Comparison of ENCODE assay signal across 1 cellular context in genomic region chr22:24758164-24758799, GRCh38.
A peak's percentile ranks its signal among the peaks of the same experiment; 100 is the strongest.
TF ChIP-seq lines count a peak whose summit lies in the region.

No MANE protein-coding gene starts in this region.

TF ChIP-seq in K562, 482 proteins besides CTCF, POLR2A, EP300 and RAD21 (continued from another document):
- TF ChIP-seq ZNF146 (CRISPR knock-in tag; IDR thresholded peaks at IDR 0.05; ENCODE audit: unreplicated experiment) = no peak
- TF ChIP-seq, protein P1, sequence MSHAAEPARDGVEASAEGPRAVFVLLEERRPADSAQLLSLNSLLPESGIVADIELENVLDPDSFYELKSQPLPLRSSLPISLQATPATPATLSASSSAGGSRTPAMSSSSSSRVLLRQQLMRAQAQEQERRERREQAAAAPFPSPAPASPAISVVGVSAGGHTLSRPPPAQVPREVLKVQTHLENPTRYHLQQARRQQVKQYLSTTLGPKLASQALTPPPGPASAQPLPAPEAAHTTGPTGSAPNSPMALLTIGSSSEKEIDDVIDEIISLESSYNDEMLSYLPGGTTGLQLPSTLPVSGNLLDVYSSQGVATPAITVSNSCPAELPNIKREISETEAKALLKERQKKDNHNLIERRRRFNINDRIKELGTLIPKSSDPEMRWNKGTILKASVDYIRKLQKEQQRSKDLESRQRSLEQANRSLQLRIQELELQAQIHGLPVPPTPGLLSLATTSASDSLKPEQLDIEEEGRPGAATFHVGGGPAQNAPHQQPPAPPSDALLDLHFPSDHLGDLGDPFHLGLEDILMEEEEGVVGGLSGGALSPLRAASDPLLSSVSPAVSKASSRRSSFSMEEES (CRISPR knock-in tag; IDR thresholded peaks at IDR 0.05) = no peak
- no peak for TF ChIP-seq DACH1 (IDR thresholded peaks at IDR 0.05; ENCODE audit: partially characterized antibody)
- TF ChIP-seq CC2D1A (IDR thresholded peaks at IDR 0.05) = 0 out of 2 replicates have a peak, but pooled peaks have one; percentile 66
- no peak for TF ChIP-seq HSF4 (CRISPR knock-in tag; IDR thresholded peaks at IDR 0.05; ENCODE audit: borderline replicate concordance)
- TF ChIP-seq, protein P2, sequence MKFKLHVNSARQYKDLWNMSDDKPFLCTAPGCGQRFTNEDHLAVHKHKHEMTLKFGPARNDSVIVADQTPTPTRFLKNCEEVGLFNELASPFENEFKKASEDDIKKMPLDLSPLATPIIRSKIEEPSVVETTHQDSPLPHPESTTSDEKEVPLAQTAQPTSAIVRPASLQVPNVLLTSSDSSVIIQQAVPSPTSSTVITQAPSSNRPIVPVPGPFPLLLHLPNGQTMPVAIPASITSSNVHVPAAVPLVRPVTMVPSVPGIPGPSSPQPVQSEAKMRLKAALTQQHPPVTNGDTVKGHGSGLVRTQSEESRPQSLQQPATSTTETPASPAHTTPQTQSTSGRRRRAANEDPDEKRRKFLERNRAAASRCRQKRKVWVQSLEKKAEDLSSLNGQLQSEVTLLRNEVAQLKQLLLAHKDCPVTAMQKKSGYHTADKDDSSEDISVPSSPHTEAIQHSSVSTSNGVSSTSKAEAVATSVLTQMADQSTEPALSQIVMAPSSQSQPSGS (CRISPR knock-in tag; IDR thresholded peaks at IDR 0.05) = no peak
- TF ChIP-seq, protein P3, sequence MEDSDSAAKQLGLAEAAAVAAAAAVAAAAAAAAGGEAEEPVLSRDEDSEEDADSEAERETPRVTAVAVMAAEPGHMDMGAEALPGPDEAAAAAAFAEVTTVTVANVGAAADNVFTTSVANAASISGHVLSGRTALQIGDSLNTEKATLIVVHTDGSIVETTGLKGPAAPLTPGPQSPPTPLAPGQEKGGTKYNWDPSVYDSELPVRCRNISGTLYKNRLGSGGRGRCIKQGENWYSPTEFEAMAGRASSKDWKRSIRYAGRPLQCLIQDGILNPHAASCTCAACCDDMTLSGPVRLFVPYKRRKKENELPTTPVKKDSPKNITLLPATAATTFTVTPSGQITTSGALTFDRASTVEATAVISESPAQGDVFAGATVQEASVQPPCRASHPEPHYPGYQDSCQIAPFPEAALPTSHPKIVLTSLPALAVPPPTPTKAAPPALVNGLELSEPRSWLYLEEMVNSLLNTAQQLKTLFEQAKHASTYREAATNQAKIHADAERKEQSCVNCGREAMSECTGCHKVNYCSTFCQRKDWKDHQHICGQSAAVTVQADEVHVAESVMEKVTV (CRISPR knock-in tag; IDR thresholded peaks at IDR 0.05) = peak; percentile 78
- peak; percentile 71 for TF ChIP-seq ZNF592 (IDR thresholded peaks at IDR 0.05)
- TF ChIP-seq FOXM1 (IDR thresholded peaks at IDR 0.05; ENCODE audit: low read depth) = no peak
- TF ChIP-seq FOXM1 (CRISPR knock-in tag; IDR thresholded peaks at IDR 0.05; ENCODE audit: low read depth) = no peak
- no peak for TF ChIP-seq ZNF518B (CRISPR knock-in tag; IDR thresholded peaks at IDR 0.05)
- TF ChIP-seq SIX5 (IDR thresholded peaks at IDR 0.05; ENCODE audit: borderline replicate concordance in 1 of 2, insufficient read depth in 1 of 2, low read depth in 1 of 2, low read length in 2 of 2) = no peak
- no peak for TF ChIP-seq PTTG1 (tag; IDR thresholded peaks at IDR 0.05; ENCODE audit: low read depth)
- no peak for TF ChIP-seq MXI1 (IDR thresholded peaks at IDR 0.05; ENCODE audit: low read depth, low read length)
- TF ChIP-seq HNRNPLL (IDR thresholded peaks at IDR 0.05; ENCODE audit: low read depth, low read length, poor library complexity, severe bottlenecking) = no peak
- TF ChIP-seq, protein P4, sequence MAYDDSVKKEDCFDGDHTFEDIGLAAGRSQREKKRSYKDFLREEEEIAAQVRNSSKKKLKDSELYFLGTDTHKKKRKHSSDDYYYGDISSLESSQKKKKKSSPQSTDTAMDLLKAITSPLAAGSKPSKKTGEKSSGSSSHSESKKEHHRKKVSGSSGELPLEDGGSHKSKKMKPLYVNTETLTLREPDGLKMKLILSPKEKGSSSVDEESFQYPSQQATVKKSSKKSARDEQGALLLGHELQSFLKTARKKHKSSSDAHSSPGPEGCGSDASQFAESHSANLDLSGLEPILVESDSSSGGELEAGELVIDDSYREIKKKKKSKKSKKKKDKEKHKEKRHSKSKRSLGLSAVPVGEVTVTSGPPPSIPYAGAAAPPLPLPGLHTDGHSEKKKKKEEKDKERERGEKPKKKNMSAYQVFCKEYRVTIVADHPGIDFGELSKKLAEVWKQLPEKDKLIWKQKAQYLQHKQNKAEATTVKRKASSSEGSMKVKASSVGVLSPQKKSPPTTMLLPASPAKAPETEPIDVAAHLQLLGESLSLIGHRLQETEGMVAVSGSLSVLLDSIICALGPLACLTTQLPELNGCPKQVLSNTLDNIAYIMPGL (CRISPR knock-in tag; IDR thresholded peaks at IDR 0.05) = no peak
- no peak for TF ChIP-seq BHLHE40 (IDR thresholded peaks at IDR 0.05; ENCODE audit: low read length)
- no peak for TF ChIP-seq RB1 (IDR thresholded peaks at IDR 0.05; ENCODE audit: low read depth)
- TF ChIP-seq ZNF668 (CRISPR knock-in tag; IDR thresholded peaks at IDR 0.05) = no peak
- TF ChIP-seq POLR2B (IDR thresholded peaks at IDR 0.05; ENCODE audit: low read depth, partially characterized antibody) = no peak
- no peak for TF ChIP-seq BRCA1 (IDR thresholded peaks at IDR 0.05)
- no peak for TF ChIP-seq BRCA1 (CRISPR knock-in tag; IDR thresholded peaks at IDR 0.05)
- TF ChIP-seq ZNF79 (CRISPR knock-in tag; IDR thresholded peaks at IDR 0.05; ENCODE audit: low read depth) = no peak
- no peak for TF ChIP-seq ZKSCAN1 (IDR thresholded peaks at IDR 0.05; ENCODE audit: low read depth, low read length)
- peak; percentile 84 for TF ChIP-seq SMC3 (conservative IDR thresholded peaks at IDR 0.05; ENCODE audit: insufficient read depth, low read depth, low read length)
- no peak for TF ChIP-seq TAF1 (IDR thresholded peaks at IDR 0.05; ENCODE audit: control insufficient read depth, extremely low read depth, insufficient read depth, low read length, severe bottlenecking)
